In the genomic region with DNA sequence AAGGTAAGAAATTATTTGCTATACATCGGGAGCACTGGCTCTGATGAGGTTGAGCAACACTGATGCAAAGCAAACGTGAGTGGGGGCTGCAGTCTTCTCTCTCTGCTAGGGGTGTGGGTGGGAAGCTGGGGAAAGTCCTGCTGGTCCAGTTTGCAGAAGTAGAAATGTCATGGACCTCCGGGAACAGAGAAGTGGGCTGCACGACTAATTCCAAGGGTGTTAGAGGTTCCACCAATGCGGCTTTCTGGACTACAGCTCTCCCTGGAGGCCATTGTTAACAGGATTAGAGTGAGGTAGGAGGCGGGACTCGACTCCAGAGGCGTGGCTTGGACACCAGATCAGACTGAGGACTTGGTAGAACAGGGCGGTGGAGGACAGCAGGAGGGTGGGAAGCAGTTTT, we compare ENCODE assay signal across 10 cellular contexts. TPM values are rescaled to one million over a fixed set of nuclear protein-coding genes. Genes with fewer than 3 reads are reported as not detected.
DNase-seq lines count a peak whose midpoint lies in the region; ATAC-seq and TF ChIP-seq lines count a peak whose summit lies in the region.
"Had no signal": no experiment of that assay in that cellular context is flagged by ENCODE, and none has a peak within 500 bp of the region (broad histone marks: within the 10 kb centered on the region; RNA-seq: fewer than 3 reads in every experiment).

No MANE protein-coding gene starts in this region.

- no peaks in the 10 kb centered on the region for H3K4me1 Mint-ChIP-seq in glutamatergic neuron (ENCODE audit: low read depth, unreplicated experiment)
- H3K4me1 Mint-ChIP-seq: activated B cell treated with CpG ODN at 0.5 μM for 24 hours, memory B cell had no signal

- ATAC-seq in left ventricle myocardium superior, result peak; percentile 57
- no peak for ATAC-seq in Right ventricle myocardium superior (ENCODE audit: poor library complexity)
- ATAC-seq in HG03460 (IDR thresholded peaks at IDR 0.05; ENCODE audit: unreplicated experiment), result no peak
- no peak for ATAC-seq in activated CD4-positive, CD25-positive, alpha-beta regulatory T cell treated with anti-CD3 and anti-CD28 coated beads, Interleukin-2, amount 50 U/mL, for 24 hours

- peaks cover 2% of the 10 kb centered on the region for H3K27me3 Mint-ChIP-seq in glutamatergic neuron (ENCODE audit: unreplicated experiment)

- no peaks in the 10 kb centered on the region for H3K9me3 Mint-ChIP-seq in glutamatergic neuron (ENCODE audit: unreplicated experiment)
- H3K9me3 Mint-ChIP-seq: activated B cell treated with CpG ODN at 0.5 μM for 24 hours had no signal

- no peak overlapping the region for H3K4me3 Mint-ChIP-seq in glutamatergic neuron (ENCODE audit: unreplicated experiment)
- H3K4me3 Mint-ChIP-seq: activated B cell treated with CpG ODN at 0.5 μM for 24 hours, memory B cell had no signal

- no peak overlapping the region for H3K27ac Mint-ChIP-seq in glutamatergic neuron (ENCODE audit: unreplicated experiment)
- H3K27ac Mint-ChIP-seq: activated B cell treated with CpG ODN at 0.5 μM for 24 hours, memory B cell had no signal

- no peak for TF ChIP-seq CTCF in glutamatergic neuron (IDR thresholded peaks at IDR 0.05; ENCODE audit: partially characterized antibody, unreplicated experiment)

- DNase-seq in left ventricle myocardium superior (no peak), Right ventricle myocardium superior (no peak), RPMI8226 (peak; percentile 53), glutamatergic neuron (peak; percentile 32), stromal cell of bone marrow (ENCODE audit: low read depth) (peak; percentile 18), GOT3 (lab: John Stamatoyannopoulos, UW) (no peak)
- DNase-seq: activated B cell treated with CpG ODN at 0.5 μM for 24 hours had no signal

- no peaks in the 10 kb centered on the region for H3K36me3 Mint-ChIP-seq in glutamatergic neuron (ENCODE audit: unreplicated experiment)
- H3K36me3 Mint-ChIP-seq: memory B cell had no signal

- intact Hi-C loops in left ventricle myocardium superior (cut with micrococcal nuclease) (no loop called here), Right ventricle myocardium superior (cut with DNase I) (no loop called here)

RNA-seq across cellular contexts. Expression of gene FBXO27, which starts 5.7 kb away (rescaled TPM):
- total RNA-seq in left ventricle myocardium superior (9.7 TPM), Right ventricle myocardium superior (13.0 TPM), glutamatergic neuron (ENCODE audit: unreplicated experiment) (2.2 TPM)

RNA-seq across cellular contexts. Expression of gene ACP7, which starts 46.1 kb away (rescaled TPM):
- not detected for total RNA-seq in left ventricle myocardium superior
- total RNA-seq in Right ventricle myocardium superior, result not detected
- not detected for total RNA-seq in glutamatergic neuron (ENCODE audit: unreplicated experiment)
- total RNA-seq: activated B cell treated with CpG ODN at 0.5 μM for 24 hours had no signal

Comparison
In these comparisons a context has a peak if more than half of its experiments do, and no peak if none do; other contexts are left out.
1. DNase-seq: peak in RPMI8226 (single experiment), glutamatergic neuron (single experiment) and stromal cell of bone marrow (single experiment); none in left ventricle myocardium superior (single experiment), Right ventricle myocardium superior (single experiment) and GOT3 (single experiment).